Comparison of ENCODE assay signal across 1 cellular context in genomic region chr12:56377310-56377988, GRCh38.
TF ChIP-seq lines count a peak whose summit lies in the region.

No MANE protein-coding gene starts in this region.

TF ChIP-seq in K562, 482 proteins besides CTCF, POLR2A, EP300 and RAD21 (continued from another document and continues in another):
- TF ChIP-seq CEBPZ (IDR thresholded peaks at IDR 0.05; ENCODE audit: borderline replicate concordance, low read depth, low read length) (no peak), HNRNPH1 (optimal IDR thresholded peaks at IDR 0.05; ENCODE audit: low read depth, low read length) (no peak), TCFL5 (CRISPR knock-in tag; conservative IDR thresholded peaks at IDR 0.05) (no peak), SMARCE1 (IDR thresholded peaks at IDR 0.05) (peak; percentile 78; the same call in 1 of the 2 replicates), CCNT2 (IDR thresholded peaks at IDR 0.05; ENCODE audit: borderline replicate concordance, extremely low read depth, insufficient read length, low read depth, low read length) (no peak), HDGF (IDR thresholded peaks at IDR 0.05) (no peak), EHMT2 (IDR thresholded peaks at IDR 0.05) (peak; percentile 67; the same call in 1 of the 2 replicates), STAT5B (CRISPR knock-in tag; IDR thresholded peaks at IDR 0.05) (no peak), RCOR1 (IDR thresholded peaks at IDR 0.05; ENCODE audit: borderline replicate concordance in 1 of 2, low read depth in 2 of 2, low read length in 2 of 2) (peak in 1 of 2 experiments; percentile 63; a peak in 1 of 4 replicates), RBM34 (IDR thresholded peaks at IDR 0.05; ENCODE audit: borderline replicate concordance, insufficient read depth, low read length) (no peak), SMARCA4 (IDR thresholded peaks at IDR 0.05) (peak; percentile 69), ZFP1 (CRISPR knock-in tag; IDR thresholded peaks at IDR 0.05) (no peak), DDX20 (tag; IDR thresholded peaks at IDR 0.05; ENCODE audit: low read depth) (no peak), CXXC5 (CRISPR knock-in tag; IDR thresholded peaks at IDR 0.05) (no peak), NFYB (IDR thresholded peaks at IDR 0.05; ENCODE audit: extremely low read depth, insufficient read length) (no peak), ELF1 (tag; IDR thresholded peaks at IDR 0.05) (peak; percentile 22; the same call in 1 of the 2 replicates), KHSRP (IDR thresholded peaks at IDR 0.05) (no peak), ZNF232 (CRISPR knock-in tag; IDR thresholded peaks at IDR 0.05) (no peak), TOE1 (IDR thresholded peaks at IDR 0.05; ENCODE audit: borderline replicate concordance) (no peak), TOE1 (CRISPR knock-in tag; IDR thresholded peaks at IDR 0.05; ENCODE audit: borderline replicate concordance, low read depth) (no peak), SOX6 (IDR thresholded peaks at IDR 0.05) (peak; percentile 48), ATF1 (CRISPR knock-in tag; IDR thresholded peaks at IDR 0.05) (no peak), ATF1 (tag; IDR thresholded peaks at IDR 0.05) (no peak), HOXB6 (CRISPR knock-in tag; IDR thresholded peaks at IDR 0.05; ENCODE audit: borderline replicate concordance) (no peak), PHTF2 (CRISPR knock-in tag; IDR thresholded peaks at IDR 0.05) (no peak), DMBX1 (CRISPR knock-in tag; IDR thresholded peaks at IDR 0.05; ENCODE audit: borderline replicate concordance) (peak; percentile 71), NR2F6 (CRISPR knock-in tag; IDR thresholded peaks at IDR 0.05) (no peak), CBX8 (IDR thresholded peaks at IDR 0.05; ENCODE audit: borderline replicate concordance, extremely low read depth, low read depth, low read length, poor library complexity, severe bottlenecking) (no peak), ZNF57 (CRISPR knock-in tag; IDR thresholded peaks at IDR 0.05) (no peak), CREBBP (IDR thresholded peaks at IDR 0.05; ENCODE audit: low read depth, low read length) (no peak), ZEB2 (IDR thresholded peaks at IDR 0.05) (peak; percentile 74), DIDO1 (tag; IDR thresholded peaks at IDR 0.05; ENCODE audit: low read depth) (no peak), ZNF24 (IDR thresholded peaks at IDR 0.05) (peak; percentile 84), TEAD4 (IDR thresholded peaks at IDR 0.05; ENCODE audit: low read length) (peak; percentile 83), TEAD4 (CRISPR knock-in tag; IDR thresholded peaks at IDR 0.05; ENCODE audit: borderline replicate concordance) (no peak), MCM3 (IDR thresholded peaks at IDR 0.05) (no peak), RBM17 (IDR thresholded peaks at IDR 0.05; ENCODE audit: borderline replicate concordance, low read depth, low read length) (no peak), NFIC (IDR thresholded peaks at IDR 0.05) (peak; percentile 81), MTA2 (IDR thresholded peaks at IDR 0.05; ENCODE audit: low read depth) (peak; percentile 60), LARP7 (IDR thresholded peaks at IDR 0.05) (no peak), CBX1 (IDR thresholded peaks at IDR 0.05; ENCODE audit: low read depth) (no peak), MAZ (CRISPR knock-in tag; conservative IDR thresholded peaks at IDR 0.05 in 1 of 2, IDR thresholded peaks at IDR 0.05 in 1 of 2) (peak in 1 of 2 experiments; percentile 35; a peak in 1 of 4 replicates), NFATC3 (IDR thresholded peaks at IDR 0.05) (no peak), ZNF133 (CRISPR knock-in tag; IDR thresholded peaks at IDR 0.05) (no peak), BRD9 (IDR thresholded peaks at IDR 0.05; ENCODE audit: low read depth, partially characterized antibody) (peak; percentile 90), CREM (IDR thresholded peaks at IDR 0.05; ENCODE audit: low read depth) (peak; percentile 41; the same call in 1 of the 2 replicates), MLLT1 (IDR thresholded peaks at IDR 0.05) (no peak), FOXP1 (CRISPR knock-in tag; IDR thresholded peaks at IDR 0.05) (no peak), TAL1 (IDR thresholded peaks at IDR 0.05) (peak; percentile 88), SP2 (IDR thresholded peaks at IDR 0.05; ENCODE audit: extremely low read depth, low read depth, low read length, poor library complexity, severe bottlenecking) (no peak), ZNF175 (CRISPR knock-in tag; IDR thresholded peaks at IDR 0.05; ENCODE audit: low read depth) (no peak), EGR1 (conservative IDR thresholded peaks at IDR 0.05) (no peak), ZNF586 (CRISPR knock-in tag; conservative IDR thresholded peaks at IDR 0.05) (no peak), FOXK1 (CRISPR knock-in tag; IDR thresholded peaks at IDR 0.05; ENCODE audit: borderline replicate concordance) (no peak), ID3 (CRISPR knock-in tag; IDR thresholded peaks at IDR 0.05) (no peak), ID3 (tag; IDR thresholded peaks at IDR 0.05) (no peak), SNRNP70 (optimal IDR thresholded peaks at IDR 0.05; ENCODE audit: low read depth, low read length) (no peak), PHF21A (IDR thresholded peaks at IDR 0.05; ENCODE audit: borderline replicate concordance, low read depth) (peak; percentile 32; the same call in 1 of the 2 replicates), GABPB1 (CRISPR knock-in tag; IDR thresholded peaks at IDR 0.05) (no peak), POLR2H (tag; IDR thresholded peaks at IDR 0.05; ENCODE audit: low read depth) (no peak), FOXJ3 (CRISPR knock-in tag; IDR thresholded peaks at IDR 0.05) (no peak)
- TF ChIP-seq, protein P1, sequence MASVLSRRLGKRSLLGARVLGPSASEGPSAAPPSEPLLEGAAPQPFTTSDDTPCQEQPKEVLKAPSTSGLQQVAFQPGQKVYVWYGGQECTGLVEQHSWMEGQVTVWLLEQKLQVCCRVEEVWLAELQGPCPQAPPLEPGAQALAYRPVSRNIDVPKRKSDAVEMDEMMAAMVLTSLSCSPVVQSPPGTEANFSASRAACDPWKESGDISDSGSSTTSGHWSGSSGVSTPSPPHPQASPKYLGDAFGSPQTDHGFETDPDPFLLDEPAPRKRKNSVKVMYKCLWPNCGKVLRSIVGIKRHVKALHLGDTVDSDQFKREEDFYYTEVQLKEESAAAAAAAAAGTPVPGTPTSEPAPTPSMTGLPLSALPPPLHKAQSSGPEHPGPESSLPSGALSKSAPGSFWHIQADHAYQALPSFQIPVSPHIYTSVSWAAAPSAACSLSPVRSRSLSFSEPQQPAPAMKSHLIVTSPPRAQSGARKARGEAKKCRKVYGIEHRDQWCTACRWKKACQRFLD (CRISPR knock-in tag; IDR thresholded peaks at IDR 0.05) = no peak
- TF ChIP-seq, protein P2, sequence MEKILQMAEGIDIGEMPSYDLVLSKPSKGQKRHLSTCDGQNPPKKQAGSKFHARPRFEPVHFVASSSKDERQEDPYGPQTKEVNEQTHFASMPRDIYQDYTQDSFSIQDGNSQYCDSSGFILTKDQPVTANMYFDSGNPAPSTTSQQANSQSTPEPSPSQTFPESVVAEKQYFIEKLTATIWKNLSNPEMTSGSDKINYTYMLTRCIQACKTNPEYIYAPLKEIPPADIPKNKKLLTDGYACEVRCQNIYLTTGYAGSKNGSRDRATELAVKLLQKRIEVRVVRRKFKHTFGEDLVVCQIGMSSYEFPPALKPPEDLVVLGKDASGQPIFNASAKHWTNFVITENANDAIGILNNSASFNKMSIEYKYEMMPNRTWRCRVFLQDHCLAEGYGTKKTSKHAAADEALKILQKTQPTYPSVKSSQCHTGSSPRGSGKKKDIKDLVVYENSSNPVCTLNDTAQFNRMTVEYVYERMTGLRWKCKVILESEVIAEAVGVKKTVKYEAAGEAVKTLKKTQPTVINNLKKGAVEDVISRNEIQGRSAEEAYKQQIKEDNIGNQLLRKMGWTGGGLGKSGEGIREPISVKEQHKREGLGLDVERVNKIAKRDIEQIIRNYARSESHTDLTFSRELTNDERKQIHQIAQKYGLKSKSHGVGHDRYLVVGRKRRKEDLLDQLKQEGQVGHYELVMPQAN (IDR thresholded peaks at IDR 0.05; ENCODE audit: borderline replicate concordance) = no peak
- TF ChIP-seq, protein P3, sequence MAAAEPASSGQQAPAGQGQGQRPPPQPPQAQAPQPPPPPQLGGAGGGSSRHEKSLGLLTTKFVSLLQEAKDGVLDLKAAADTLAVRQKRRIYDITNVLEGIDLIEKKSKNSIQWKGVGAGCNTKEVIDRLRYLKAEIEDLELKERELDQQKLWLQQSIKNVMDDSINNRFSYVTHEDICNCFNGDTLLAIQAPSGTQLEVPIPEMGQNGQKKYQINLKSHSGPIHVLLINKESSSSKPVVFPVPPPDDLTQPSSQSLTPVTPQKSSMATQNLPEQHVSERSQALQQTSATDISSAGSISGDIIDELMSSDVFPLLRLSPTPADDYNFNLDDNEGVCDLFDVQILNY (CRISPR knock-in tag; IDR thresholded peaks at IDR 0.05) = no peak
- TF ChIP-seq, protein P4, sequence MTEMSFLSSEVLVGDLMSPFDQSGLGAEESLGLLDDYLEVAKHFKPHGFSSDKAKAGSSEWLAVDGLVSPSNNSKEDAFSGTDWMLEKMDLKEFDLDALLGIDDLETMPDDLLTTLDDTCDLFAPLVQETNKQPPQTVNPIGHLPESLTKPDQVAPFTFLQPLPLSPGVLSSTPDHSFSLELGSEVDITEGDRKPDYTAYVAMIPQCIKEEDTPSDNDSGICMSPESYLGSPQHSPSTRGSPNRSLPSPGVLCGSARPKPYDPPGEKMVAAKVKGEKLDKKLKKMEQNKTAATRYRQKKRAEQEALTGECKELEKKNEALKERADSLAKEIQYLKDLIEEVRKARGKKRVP (CRISPR knock-in tag; IDR thresholded peaks at IDR 0.05) = no peak
- TF ChIP-seq, protein P5, sequence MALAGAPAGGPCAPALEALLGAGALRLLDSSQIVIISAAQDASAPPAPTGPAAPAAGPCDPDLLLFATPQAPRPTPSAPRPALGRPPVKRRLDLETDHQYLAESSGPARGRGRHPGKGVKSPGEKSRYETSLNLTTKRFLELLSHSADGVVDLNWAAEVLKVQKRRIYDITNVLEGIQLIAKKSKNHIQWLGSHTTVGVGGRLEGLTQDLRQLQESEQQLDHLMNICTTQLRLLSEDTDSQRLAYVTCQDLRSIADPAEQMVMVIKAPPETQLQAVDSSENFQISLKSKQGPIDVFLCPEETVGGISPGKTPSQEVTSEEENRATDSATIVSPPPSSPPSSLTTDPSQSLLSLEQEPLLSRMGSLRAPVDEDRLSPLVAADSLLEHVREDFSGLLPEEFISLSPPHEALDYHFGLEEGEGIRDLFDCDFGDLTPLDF (CRISPR knock-in tag; IDR thresholded peaks at IDR 0.05) = no peak
- TF ChIP-seq, protein P6, sequence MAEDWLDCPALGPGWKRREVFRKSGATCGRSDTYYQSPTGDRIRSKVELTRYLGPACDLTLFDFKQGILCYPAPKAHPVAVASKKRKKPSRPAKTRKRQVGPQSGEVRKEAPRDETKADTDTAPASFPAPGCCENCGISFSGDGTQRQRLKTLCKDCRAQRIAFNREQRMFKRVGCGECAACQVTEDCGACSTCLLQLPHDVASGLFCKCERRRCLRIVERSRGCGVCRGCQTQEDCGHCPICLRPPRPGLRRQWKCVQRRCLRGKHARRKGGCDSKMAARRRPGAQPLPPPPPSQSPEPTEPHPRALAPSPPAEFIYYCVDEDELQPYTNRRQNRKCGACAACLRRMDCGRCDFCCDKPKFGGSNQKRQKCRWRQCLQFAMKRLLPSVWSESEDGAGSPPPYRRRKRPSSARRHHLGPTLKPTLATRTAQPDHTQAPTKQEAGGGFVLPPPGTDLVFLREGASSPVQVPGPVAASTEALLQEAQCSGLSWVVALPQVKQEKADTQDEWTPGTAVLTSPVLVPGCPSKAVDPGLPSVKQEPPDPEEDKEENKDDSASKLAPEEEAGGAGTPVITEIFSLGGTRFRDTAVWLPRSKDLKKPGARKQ (CRISPR knock-in tag; IDR thresholded peaks at IDR 0.05) = no peak
